In genomic region chr18:3481696-3482210, GRCh38 we compare ENCODE assay signal across 9 cellular contexts. TPM values are rescaled to one million over a fixed set of nuclear protein-coding genes. Genes with fewer than 3 reads are reported as not detected.
DNase-seq lines count a peak whose midpoint lies in the region; ATAC-seq, FAIRE-seq and TF ChIP-seq lines count a peak whose summit lies in the region.
"Had no signal": no experiment of that assay in that cellular context is flagged by ENCODE, and none has a peak within 500 bp of the region (broad histone marks: within the 10 kb centered on the region; RNA-seq: fewer than 3 reads in every experiment).

No MANE protein-coding gene starts in this region.

- no peak for DNase-seq in AG09319 (ENCODE audit: extremely low read depth, low read depth)
- DNase-seq in GM10248 (ENCODE audit: extremely low spot score), result peak; percentile 50
- DNase-seq in Kasumi-1 (lab: John Stamatoyannopoulos, UW), result peak; percentile 20 to 60
- no peak for DNase-seq in activated naive CD4-positive, alpha-beta T cell treated with anti-CD3 and anti-CD28 coated beads, Interleukin-2, amount 50 U/mL, for 72 hours (ENCODE audit: low spot score in 2 of 2)
- no peak for DNase-seq in frontal cortex (ENCODE audit: low spot score in 2 of 2)
- DNase-seq in NCI-H446 treated with DMSO at 0.1 percent for 48 hours (lab: John Stamatoyannopoulos, UW), result no peak

- no peaks in the 10 kb centered on the region for H3K36me3 ChIP-seq in liver (ENCODE audit: control insufficient read depth in 4 of 4, insufficient read depth in 3 of 4, low read depth in 1 of 4, low read length in 3 of 4)

- H3K27me3 ChIP-seq in liver (ENCODE audit: control insufficient read depth in 4 of 4, insufficient read depth in 4 of 4, low read length in 3 of 4), result no peaks in the 10 kb centered on the region

- H3K9me3 ChIP-seq in liver (ENCODE audit: control insufficient read depth in 4 of 4, low read length in 3 of 4), result no peaks in the 10 kb centered on the region

- CTCF ChIA-PET in GM10248 (lab: Yijun Ruan, JAX), result interaction anchor here (0.9 to 1.9 kb wide), 3 partner anchors 10 to 29 kb away, joined by 3 to 4 read pairs (median 4); no protein-coding TSS in a partner anchor

- peak; percentile 51 to 67 for TF ChIP-seq RAD21 in liver (IDR thresholded peaks at IDR 0.05)

- no peak for FAIRE-seq in frontal cortex (lab: Jason Lieb, UNC)

- ATAC-seq in activated naive CD4-positive, alpha-beta T cell treated with anti-CD3 and anti-CD28 coated beads, Interleukin-2, amount 50 U/mL, for 72 hours, result peak; percentile 37 to 63
- no peak for ATAC-seq in GM21737 (IDR thresholded peaks at IDR 0.05; ENCODE audit: unreplicated experiment)

- TF ChIP-seq CTCF in AG09319 (IDR thresholded peaks at IDR 0.05; ENCODE audit: low read depth, low read length) (peak; percentile 36), GM10248 (IDR thresholded peaks at IDR 0.05; ENCODE audit: control extremely low read depth, extremely low read depth, low read depth, missing control alignments) (peak; percentile 39), liver (IDR thresholded peaks at IDR 0.05; ENCODE audit: low read depth, low read length, missing input control) (peak; percentile 34)

- no peaks in the 10 kb centered on the region for H3K36me3 Mint-ChIP-seq in activated naive CD4-positive, alpha-beta T cell treated with anti-CD3 and anti-CD28 coated beads, Interleukin-2, amount 50 U/mL, for 72 hours
- H3K36me3 Mint-ChIP-seq: IgD-negative memory B cell had no signal

- no peaks in the 10 kb centered on the region for H3K4me1 ChIP-seq in liver (ENCODE audit: control insufficient read depth in 4 of 4, insufficient read depth in 4 of 4, low read length in 3 of 4)

- WGBS in liver, result 58% methylated on average over 5 of the region's 5 CpGs

- no peak overlapping the region for H3K9ac ChIP-seq in liver (ENCODE audit: low read depth in 1 of 2, low read length in 2 of 2)

- no peak overlapping the region for H3K4me3 ChIP-seq in liver (ENCODE audit: low read depth in 1 of 3, low read length in 3 of 3)

- no peaks in the 10 kb centered on the region for H3K9me3 Mint-ChIP-seq in activated naive CD4-positive, alpha-beta T cell treated with anti-CD3 and anti-CD28 coated beads, Interleukin-2, amount 50 U/mL, for 72 hours
- H3K9me3 Mint-ChIP-seq: IgD-negative memory B cell had no signal

- no peak overlapping the region for H3K27ac ChIP-seq in liver (ENCODE audit: low read depth in 1 of 2, low read length in 2 of 2)

- H3K27ac Mint-ChIP-seq in activated naive CD4-positive, alpha-beta T cell treated with anti-CD3 and anti-CD28 coated beads, Interleukin-2, amount 50 U/mL, for 72 hours, result no peak overlapping the region
- H3K27ac Mint-ChIP-seq: IgD-negative memory B cell had no signal

- POLR2A ChIA-PET in GM10248 (lab: Yijun Ruan, JAX), result no interaction called here

TF ChIP-seq in liver, 16 proteins besides CTCF, POLR2A, EP300 and RAD21:
- TF ChIP-seq EGR1 (IDR thresholded peaks at IDR 0.05; ENCODE audit: low read depth in 2 of 2), result no peak
- TF ChIP-seq RXRA (IDR thresholded peaks at IDR 0.05), result no peak
- TF ChIP-seq JUND (IDR thresholded peaks at IDR 0.05), result no peak
- no peak for TF ChIP-seq HNF4A (conservative IDR thresholded peaks at IDR 0.05)
- TF ChIP-seq YY1 (IDR thresholded peaks at IDR 0.05), result no peak
- no peak for TF ChIP-seq ZBTB33 (IDR thresholded peaks at IDR 0.05)
- no peak for TF ChIP-seq REST (IDR thresholded peaks at IDR 0.05)
- no peak for TF ChIP-seq SP1 (IDR thresholded peaks at IDR 0.05)
- TF ChIP-seq TAF1 (conservative IDR thresholded peaks at IDR 0.05), result no peak
- no peak for TF ChIP-seq NR2F2 (IDR thresholded peaks at IDR 0.05)
- no peak for TF ChIP-seq MAX (IDR thresholded peaks at IDR 0.05)
- TF ChIP-seq FOXA1 (IDR thresholded peaks at IDR 0.05), result no peak
- TF ChIP-seq FOXA2 (IDR thresholded peaks at IDR 0.05), result no peak
- TF ChIP-seq GABPA (IDR thresholded peaks at IDR 0.05 in 1 of 2, conservative IDR thresholded peaks at IDR 0.05 in 1 of 2), result no peak
- TF ChIP-seq HNF4G (IDR thresholded peaks at IDR 0.05), result no peak
- no peak for TF ChIP-seq ATF3 (IDR thresholded peaks at IDR 0.05)
TF ChIP-seq in liver: peak in this region for 0.

RNA-seq across cellular contexts. Expression of gene TGIF1, which starts 31.8 kb away (rescaled TPM):
- total RNA-seq in activated naive CD4-positive, alpha-beta T cell treated with anti-CD3 and anti-CD28 coated beads, Interleukin-2, amount 50 U/mL, for 72 hours, result 100 to 1,000 TPM in 1 of 2 donors, 10 to 100 TPM in 1; 36.1 to 101 TPM
- 10 to 100 TPM; 22.9 to 26.4 TPM for total RNA-seq in liver
- polyA plus RNA-seq in liver, result 10 to 100 TPM; 13.1 to 14.0 TPM
- 15.5 TPM for total RNA-seq in frontal cortex

Comparison
In these comparisons a context has a peak if more than half of its experiments do, and no peak if none do; other contexts are left out.
1. DNase-seq: peak in GM10248 (single experiment) and Kasumi-1 (2 of 2); none in AG09319 (single experiment), activated naive CD4-positive, alpha-beta T cell treated with anti-CD3 and anti-CD28 coated beads, Interleukin-2, amount 50 U/mL, for 72 hours (0 of 2), frontal cortex (0 of 2) and NCI-H446 treated with DMSO at 0.1 percent for 48 hours (single experiment).
2. Peak in every context shown above with its lines, with median percentiles within 50 percentile points of each other: CTCF ChIP-seq.